ENCODE assay signal across 9 cellular contexts in the genomic region with DNA sequence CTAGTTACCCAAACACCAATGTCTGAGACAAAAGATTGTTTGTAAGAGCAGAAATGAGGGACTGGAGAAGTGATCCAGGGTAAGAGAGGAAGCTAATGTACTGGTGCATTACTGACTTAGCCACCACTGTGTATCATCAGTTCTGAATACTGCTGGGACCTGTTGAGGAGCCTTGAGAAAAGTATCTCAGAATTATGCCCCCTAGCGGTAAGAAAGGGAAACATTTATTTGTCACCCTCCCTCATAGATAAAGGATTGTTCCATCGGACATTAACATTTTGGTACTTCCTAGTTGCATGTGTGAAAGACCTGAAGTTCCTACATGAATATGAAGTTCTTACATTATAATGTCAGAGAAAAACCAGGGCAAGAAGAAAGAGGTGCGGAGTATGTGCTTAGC.
A peak's percentile ranks its signal among the peaks of the same experiment; 100 is the strongest.
DNase-seq lines count a peak whose midpoint lies in the region; ATAC-seq and TF ChIP-seq lines count a peak whose summit lies in the region.
"Had no signal": no experiment of that assay in that cellular context is flagged by ENCODE, and none has a peak within 500 bp of the region (broad histone marks: within the 10 kb centered on the region; RNA-seq: fewer than 3 reads in every experiment).

No MANE protein-coding gene starts in this region.

- H3K9me3 ChIP-seq in tibial nerve, result no peaks in the 10 kb centered on the region
- H3K9me3 ChIP-seq: tibial artery had no signal

- no peak overlapping the region for H3K4me3 Mint-ChIP-seq in activated CD4-positive, alpha-beta T cell treated with anti-CD3 and anti-CD28 coated beads for 36 hours

- intact Hi-C loops in activated CD4-positive, alpha-beta T cell treated with anti-CD3 and anti-CD28 coated beads for 36 hours (cut with DNase I, micrococcal nuclease), result no loop called here

- no peaks in the 10 kb centered on the region for H3K36me3 Mint-ChIP-seq in activated CD4-positive, alpha-beta T cell treated with anti-CD3 and anti-CD28 coated beads for 36 hours (ENCODE audit: low read depth)

- no peak overlapping the region for H3K27ac ChIP-seq in RWPE1
- H3K27ac ChIP-seq in tibial nerve, result no peak overlapping the region
- H3K27ac ChIP-seq: tibial artery had no signal

- 59 to 60% methylated on average over 3 of the region's 3 CpGs for WGBS in tibial nerve, 2 donors

- no peaks in the 10 kb centered on the region for H3K36me3 ChIP-seq in tibial nerve
- H3K36me3 ChIP-seq: tibial artery had no signal

- H3K4me3 ChIP-seq in GM12865 (ENCODE audit: low read depth, low read length), result no peak overlapping the region
- no peak overlapping the region for H3K4me3 ChIP-seq in tibial nerve
- H3K4me3 ChIP-seq: tibial artery had no signal

- H3K4me1 Mint-ChIP-seq in activated CD4-positive, alpha-beta T cell treated with anti-CD3 and anti-CD28 coated beads for 36 hours, result no peaks in the 10 kb centered on the region

- CTCF ChIA-PET in RWPE1 (lab: Yijun Ruan, JAX), result no interaction called here
- CTCF ChIA-PET in activated CD4-positive, alpha-beta T cell treated with anti-CD3 and anti-CD28 coated beads for 36 hours (lab: Charles Lee), result interaction anchor here (1.0 to 1.6 kb wide), 3 partner anchors 10 to 24 kb away, joined by 3 to 4 read pairs (median 3); no protein-coding TSS in a partner anchor

- no peaks in the 10 kb centered on the region for H3K27me3 ChIP-seq in tibial nerve
- H3K27me3 ChIP-seq: tibial artery had no signal

- DNase-seq in GM12865 (ENCODE audit: low read depth) (peak; percentile 1), RWPE1 (ENCODE audit: low spot score) (no peak), kidney glomerular epithelial cell (lab: John Stamatoyannopoulos, UW) (peak; percentile 9), NCI-H1105 (lab: John Stamatoyannopoulos, UW) (no peak), tibial nerve (ENCODE audit: low spot score in 2 of 2) (no peak)
- DNase-seq in activated CD4-positive, alpha-beta T cell treated with anti-CD3 and anti-CD28 coated beads for 36 hours, result no peak
- no peak for DNase-seq in effector CD8-positive, alpha-beta T cell (lab: John Stamatoyannopoulos, UW)
- DNase-seq: tibial artery had no signal

- no peaks in the 10 kb centered on the region for H3K4me1 ChIP-seq in tibial nerve
- H3K4me1 ChIP-seq: tibial artery had no signal

- TF ChIP-seq POLR2A in tibial nerve (IDR thresholded peaks at IDR 0.05), result no peak

- H3K27me3 Mint-ChIP-seq in activated CD4-positive, alpha-beta T cell treated with anti-CD3 and anti-CD28 coated beads for 36 hours, result no peaks in the 10 kb centered on the region

- no peak overlapping the region for H3K27ac Mint-ChIP-seq in activated CD4-positive, alpha-beta T cell treated with anti-CD3 and anti-CD28 coated beads for 36 hours

- H3K9me3 Mint-ChIP-seq in activated CD4-positive, alpha-beta T cell treated with anti-CD3 and anti-CD28 coated beads for 36 hours (ENCODE audit: low read depth), result peaks cover 5% of the 10 kb centered on the region

- TF ChIP-seq CTCF in GM12865 (IDR thresholded peaks at IDR 0.05; ENCODE audit: insufficient read depth, low read depth, low read length, missing control alignments) (no peak), RWPE1 (conservative IDR thresholded peaks at IDR 0.05; ENCODE audit: low read depth) (peak; percentile 33), tibial nerve (IDR thresholded peaks at IDR 0.05) (peak in 1 of 5 experiments; percentile 24)

- POLR2A ChIA-PET in RWPE1 (lab: Yijun Ruan, JAX; ENCODE audit: low non-redundant PET), result no interaction called here
- POLR2A ChIA-PET in activated CD4-positive, alpha-beta T cell treated with anti-CD3 and anti-CD28 coated beads for 36 hours (lab: Charles Lee), result no interaction called here

- peak; percentile 72 for ATAC-seq in HG02610 (IDR thresholded peaks at IDR 0.05; ENCODE audit: unreplicated experiment)
- no peak for ATAC-seq in activated CD4-positive, alpha-beta T cell treated with anti-CD3 and anti-CD28 coated beads for 36 hours

- no peak for TF ChIP-seq EP300 in tibial nerve (IDR thresholded peaks at IDR 0.05)

Comparison
In these comparisons a context has a peak if more than half of its experiments do, and no peak if none do; other contexts are left out.
1. DNase-seq: peak in GM12865 (single experiment) and kidney glomerular epithelial cell (single experiment); none in RWPE1 (single experiment), activated CD4-positive, alpha-beta T cell treated with anti-CD3 and anti-CD28 coated beads for 36 hours (single experiment), NCI-H1105 (single experiment), tibial nerve (0 of 2) and effector CD8-positive, alpha-beta T cell (single experiment).